In the genomic region with DNA sequence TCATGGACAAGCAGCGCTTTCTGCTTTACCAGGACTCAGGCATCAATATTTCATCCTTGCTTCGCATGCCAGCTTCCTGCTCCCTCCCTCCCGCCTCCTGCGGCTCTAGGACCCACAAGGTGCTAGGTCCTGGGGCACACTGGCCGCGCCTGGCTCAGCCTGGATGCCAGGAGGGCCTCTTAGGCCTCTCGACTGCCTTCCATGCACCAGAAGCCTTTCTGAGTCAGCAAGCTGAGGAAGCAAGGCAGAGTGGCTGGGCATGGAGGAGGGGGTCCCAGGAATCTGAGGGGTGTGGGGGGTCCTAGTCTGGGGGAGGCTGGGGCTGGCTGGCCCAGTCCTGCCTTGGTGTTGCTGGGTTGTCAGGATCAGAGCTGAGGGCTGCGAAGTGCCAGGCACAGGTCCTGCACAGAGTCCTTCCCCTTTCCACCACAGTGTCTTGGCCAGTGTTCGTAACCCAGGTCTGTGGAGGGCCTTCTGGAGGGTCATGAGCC, we compare ENCODE assay signal across 13 cellular contexts.
"Had no signal": no experiment of that assay in that cellular context is flagged by ENCODE, and none has a peak within 500 bp of the region (broad histone marks: within the 10 kb centered on the region; RNA-seq: fewer than 3 reads in every experiment).

No MANE protein-coding gene starts in this region.

- H3K27ac Mint-ChIP-seq: activated T-helper 2 cell treated with anti-CD3 and anti-CD28 coated beads, Interferon-gamma antibody, Interleukin-2, Interleukin-4, amounts not matched to agents 10 μg/mL and 5 μg/mL and 100 μg/mL, durations not matched to agents 14 hours and 24 hours and 36 hours; naive B cell; stimulated activated effector memory CD8-positive, alpha-beta T cell treated with anti-CD3 and anti-CD28 coated beads, Interleukin-12 subunit alpha, Interleukin-12 subunit beta, amount 100 ng/mL, for 72 hours; T-helper 2 cell treated with Interferon-gamma antibody and Interleukin-4, amounts not matched to agents 5 μg/mL and 100 μg/mL, for 36 hours had no signal

- DNase-seq: activated CD4-positive, alpha-beta T cell treated with anti-CD3 and anti-CD28 coated beads, Interleukin-2, amount 50 U/mL, for 1 hour; activated CD4-positive, CD25-positive, alpha-beta regulatory T cell; activated naive CD4-positive, alpha-beta T cell treated with anti-CD3 and anti-CD28 coated beads, Interleukin-2, amount 50 U/mL, for 16 hours; activated T-cell treated with anti-CD3 and anti-CD28 coated beads, Interleukin-2, amount 50 U/mL, for 1 hour; hypothalamus; kidney glomerular epithelial cell; naive B cell had no signal

- H3K36me3 Mint-ChIP-seq: naive B cell; stimulated activated effector memory CD8-positive, alpha-beta T cell treated with anti-CD3 and anti-CD28 coated beads, Interleukin-12 subunit alpha, Interleukin-12 subunit beta, amount 100 ng/mL, for 72 hours had no signal

- H3K9me3 Mint-ChIP-seq: activated T-helper 2 cell treated with anti-CD3 and anti-CD28 coated beads, Interferon-gamma antibody, Interleukin-2, Interleukin-4, amounts not matched to agents 10 μg/mL and 5 μg/mL and 100 μg/mL, durations not matched to agents 14 hours and 24 hours and 36 hours; stimulated activated effector memory CD8-positive, alpha-beta T cell treated with anti-CD3 and anti-CD28 coated beads, Interleukin-12 subunit alpha, Interleukin-12 subunit beta, amount 100 ng/mL, for 72 hours; T-helper 2 cell treated with Interferon-gamma antibody and Interleukin-4, amounts not matched to agents 5 μg/mL and 100 μg/mL, for 36 hours had no signal

- H3K36me3 ChIP-seq: cardiac muscle cell, esophagus muscularis mucosa, vagina had no signal

- ATAC-seq: stimulated activated effector memory CD8-positive, alpha-beta T cell treated with anti-CD3 and anti-CD28 coated beads, Interleukin-12 subunit alpha, Interleukin-12 subunit beta, amount 100 ng/mL, for 72 hours had no signal

- H3K9me3 ChIP-seq: esophagus muscularis mucosa, vagina had no signal

- H3K27me3 ChIP-seq: vagina had no signal

- H3K4me3 Mint-ChIP-seq: naive B cell; stimulated activated effector memory CD8-positive, alpha-beta T cell treated with anti-CD3 and anti-CD28 coated beads, Interleukin-12 subunit alpha, Interleukin-12 subunit beta, amount 100 ng/mL, for 72 hours; T-helper 2 cell treated with Interferon-gamma antibody and Interleukin-4, amounts not matched to agents 5 μg/mL and 100 μg/mL, for 36 hours had no signal

- H3K4me3 ChIP-seq: cardiac muscle cell, esophagus muscularis mucosa, vagina had no signal

- H3K27ac ChIP-seq: cardiac muscle cell, esophagus muscularis mucosa, vagina had no signal
